ENCODE assay signal across 15 cellular contexts in the genomic region with DNA sequence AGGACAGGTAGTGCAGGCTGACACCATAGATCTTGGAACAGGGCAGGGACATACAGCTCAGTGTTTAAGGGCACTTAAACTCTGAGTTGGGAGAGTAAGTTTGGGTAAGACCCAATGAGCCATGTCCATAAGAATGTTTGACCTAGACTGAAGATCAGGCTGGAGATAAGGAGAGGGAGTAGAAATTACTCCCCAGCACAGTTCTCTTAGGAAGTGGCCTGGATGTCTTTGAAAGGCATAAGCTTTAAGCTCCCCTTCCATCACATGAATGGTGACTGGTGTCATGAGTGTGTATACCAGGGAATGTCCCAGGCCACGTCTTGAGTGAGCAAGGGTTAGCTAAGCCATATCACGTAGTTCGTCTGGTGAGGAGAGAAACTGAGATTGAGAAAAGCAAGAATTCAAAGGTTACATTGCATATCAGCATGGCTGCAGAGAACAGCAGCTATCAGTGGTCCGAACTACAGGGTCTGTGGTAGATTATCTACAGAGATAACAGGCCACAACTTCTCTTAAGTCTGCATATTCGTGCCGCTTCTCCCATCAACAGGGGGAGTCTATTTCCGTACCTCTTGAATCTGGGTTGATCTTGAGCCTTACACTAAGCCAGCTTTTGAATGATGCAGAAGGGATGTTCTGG.
DNase-seq lines count a peak whose midpoint lies in the region; ATAC-seq, FAIRE-seq and TF ChIP-seq lines count a peak whose summit lies in the region.
"Had no signal": no experiment of that assay in that cellular context is flagged by ENCODE, and none has a peak within 500 bp of the region (broad histone marks: within the 10 kb centered on the region; RNA-seq: fewer than 3 reads in every experiment).

No MANE protein-coding gene starts in this region.

- H3K4me3 Mint-ChIP-seq in astrocyte (ENCODE audit: unreplicated experiment) = no peak overlapping the region
- H3K4me3 Mint-ChIP-seq: activated naive CD8-positive, alpha-beta T cell treated with anti-CD3 and anti-CD28 coated beads for 36 hours; activated T-cell treated with anti-CD3 and anti-CD28 coated beads, Interleukin-2, amount 50 U/mL, for 4 hours had no signal

- no peak for TF ChIP-seq EP300 in upper lobe of left lung (IDR thresholded peaks at IDR 0.05)

- H3K9me3 ChIP-seq in left ventricle myocardium inferior (replicated peaks) (no peaks in the 10 kb centered on the region), astrocyte (ENCODE audit: insufficient read depth, low read depth, low read length) (no peaks in the 10 kb centered on the region), left lung (no peaks in the 10 kb centered on the region), upper lobe of left lung (no peaks in the 10 kb centered on the region)

- intact Hi-C loops in left ventricle myocardium inferior (cut with micrococcal nuclease) = no loop called here
- intact Hi-C loops in left cardiac atrium (cut with DNase I) = no loop called here
- intact Hi-C loops in left lung (cut with DNase I) = no loop called here

- H3K4me3 ChIP-seq in left ventricle myocardium inferior (no peak overlapping the region), astrocyte (ENCODE audit: insufficient read depth, low read depth, low read length) (no peak overlapping the region), left lung (no peak overlapping the region), upper lobe of left lung (no peak overlapping the region)
- H3K4me3 ChIP-seq: SK-N-MC had no signal

- no peak overlapping the region for H3K27ac Mint-ChIP-seq in astrocyte (ENCODE audit: unreplicated experiment)
- H3K27ac Mint-ChIP-seq: activated naive CD8-positive, alpha-beta T cell treated with anti-CD3 and anti-CD28 coated beads for 36 hours had no signal

- DNase-seq in left ventricle myocardium inferior (no peak), left cardiac atrium (no peak), astrocyte (ENCODE audit: low read depth) (peak; percentile 32), left lung (no peak), upper lobe of left lung (no peak), GDM1 (lab: John Stamatoyannopoulos, UW) (no peak), germinal center (ENCODE audit: low spot score) (no peak)
- DNase-seq: activated naive CD8-positive, alpha-beta T cell treated with anti-CD3 and anti-CD28 coated beads for 36 hours; activated T-cell treated with anti-CD3 and anti-CD28 coated beads, Interleukin-2, amount 50 U/mL, for 4 hours; central memory CD4-positive, alpha-beta T cell; MM.1S; NCI-H2171 had no signal

- peak overlapping the region; percentile 5 for H3K9ac ChIP-seq in astrocyte (ENCODE audit: low read length)

- ATAC-seq in left cardiac atrium = no peak
- peak; percentile 1 for ATAC-seq in left lung
- ATAC-seq in upper lobe of left lung (ENCODE audit: low FRiP score in 2 of 2) = no peak
- ATAC-seq in HG03342 (IDR thresholded peaks at IDR 0.05; ENCODE audit: unreplicated experiment) = no peak
- ATAC-seq: activated T-cell treated with anti-CD3 and anti-CD28 coated beads, Interleukin-2, amount 50 U/mL, for 4 hours had no signal

- H3K9me3 Mint-ChIP-seq in astrocyte (ENCODE audit: unreplicated experiment) = no peaks in the 10 kb centered on the region
- H3K9me3 Mint-ChIP-seq: activated naive CD8-positive, alpha-beta T cell treated with anti-CD3 and anti-CD28 coated beads for 36 hours; activated T-cell treated with anti-CD3 and anti-CD28 coated beads, Interleukin-2, amount 50 U/mL, for 4 hours had no signal

- no peak for TF ChIP-seq CTCF in left ventricle myocardium inferior (IDR thresholded peaks at IDR 0.05; ENCODE audit: borderline replicate concordance)
- TF ChIP-seq CTCF in astrocyte (IDR thresholded peaks at IDR 0.05; ENCODE audit: insufficient read depth, low read depth, low read length) = no peak
- no peak for TF ChIP-seq CTCF in left lung (IDR thresholded peaks at IDR 0.05)
- TF ChIP-seq CTCF in upper lobe of left lung (IDR thresholded peaks at IDR 0.05) = no peak

- WGBS in upper lobe of left lung, 2 donors = 52 to 73% methylated on average over 7 of the region's 7 CpGs

- peak overlapping the region; percentile 53 for H3K27ac ChIP-seq in left ventricle myocardium inferior (replicated peaks)
- peak overlapping the region; percentile 45 for H3K27ac ChIP-seq in astrocyte (ENCODE audit: low read depth, low read length)
- peak overlapping the region; percentile 66 to 68 for H3K27ac ChIP-seq in left lung
- peak overlapping the region; percentile 69 to 85 (median 78) for H3K27ac ChIP-seq in upper lobe of left lung
- H3K27ac ChIP-seq: C4-2B, SK-N-MC had no signal

- H3K79me2 ChIP-seq in astrocyte (ENCODE audit: insufficient read depth, low read length) = no peaks in the 10 kb centered on the region

- peaks cover 27% of the 10 kb centered on the region for H3K4me1 ChIP-seq in left ventricle myocardium inferior
- H3K4me1 ChIP-seq in astrocyte (ENCODE audit: insufficient read depth, low read length) = peaks cover 52% of the 10 kb centered on the region
- H3K4me1 ChIP-seq in left lung = peaks cover 5 to 30% of the 10 kb centered on the region in 2 donors
- peaks cover 17 to 59% (median 33%) of the 10 kb centered on the region in 4 donors for H3K4me1 ChIP-seq in upper lobe of left lung

- peak overlapping the region; percentile 56 for H3K4me2 ChIP-seq in astrocyte (ENCODE audit: low read length)

- TF ChIP-seq POLR2A in upper lobe of left lung (IDR thresholded peaks at IDR 0.05) = no peak

- H3K36me3 Mint-ChIP-seq in astrocyte (ENCODE audit: low read depth, unreplicated experiment) = no peaks in the 10 kb centered on the region
- H3K36me3 Mint-ChIP-seq: activated naive CD8-positive, alpha-beta T cell treated with anti-CD3 and anti-CD28 coated beads for 36 hours had no signal

- H3K4me1 Mint-ChIP-seq in astrocyte (ENCODE audit: low read depth, unreplicated experiment) = peaks cover 54% of the 10 kb centered on the region
- H3K4me1 Mint-ChIP-seq: activated naive CD8-positive, alpha-beta T cell treated with anti-CD3 and anti-CD28 coated beads for 36 hours had no signal

- H3K36me3 ChIP-seq in left ventricle myocardium inferior = no peaks in the 10 kb centered on the region
- H3K36me3 ChIP-seq in astrocyte (ENCODE audit: insufficient read depth, low read length) = no peaks in the 10 kb centered on the region
- no peaks in the 10 kb centered on the region for H3K36me3 ChIP-seq in left lung
- no peaks in the 10 kb centered on the region for H3K36me3 ChIP-seq in upper lobe of left lung

- H2AFZ ChIP-seq in astrocyte (ENCODE audit: low read depth, low read length) = no peak overlapping the region

- no peaks in the 10 kb centered on the region for H3K27me3 Mint-ChIP-seq in astrocyte (ENCODE audit: low read depth, unreplicated experiment)

- no peak for FAIRE-seq in astrocyte (lab: Jason Lieb, UNC)

- no peaks in the 10 kb centered on the region for H4K20me1 ChIP-seq in astrocyte (ENCODE audit: insufficient read depth, low read length)

- H3K27me3 ChIP-seq in left ventricle myocardium inferior (ENCODE audit: low read depth) = no peaks in the 10 kb centered on the region
- H3K27me3 ChIP-seq in astrocyte (ENCODE audit: insufficient read depth, low read length) = no peaks in the 10 kb centered on the region
- no peaks in the 10 kb centered on the region for H3K27me3 ChIP-seq in left lung
- no peaks in the 10 kb centered on the region for H3K27me3 ChIP-seq in upper lobe of left lung
